ENCODE assay signal across 22 cellular contexts in the genomic region with DNA sequence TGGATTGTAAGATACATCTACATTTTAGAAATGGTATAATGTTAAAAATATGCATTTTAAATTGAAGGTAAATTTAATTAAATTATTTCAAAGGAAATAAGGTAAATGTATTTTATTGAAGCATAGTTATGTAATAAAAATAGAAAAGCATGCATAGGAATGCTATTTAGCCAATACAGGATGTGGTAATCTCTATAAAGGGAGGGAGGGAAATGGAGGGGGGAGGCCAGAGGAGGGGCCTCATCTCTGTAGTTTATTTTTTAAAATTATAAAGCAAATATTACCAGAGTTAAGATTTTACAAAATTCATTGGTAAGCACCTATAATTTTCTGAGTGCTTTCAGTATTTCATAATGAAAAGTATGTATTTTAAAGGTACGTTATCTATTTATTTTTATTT. TPM values are rescaled to one million over a fixed set of nuclear protein-coding genes. Genes with fewer than 3 reads are reported as not detected.
DNase-seq lines count a peak whose midpoint lies in the region; ATAC-seq, FAIRE-seq and TF ChIP-seq lines count a peak whose summit lies in the region.
"Had no signal": no experiment of that assay in that cellular context is flagged by ENCODE, and none has a peak within 500 bp of the region (broad histone marks: within the 10 kb centered on the region; RNA-seq: fewer than 3 reads in every experiment).

No MANE protein-coding gene starts in this region.

- TF ChIP-seq POLR2A in GM12878 (IDR thresholded peaks at IDR 0.05; ENCODE audit: low read depth, low read length) = no peak

- SMC1A ChIA-PET in GM12878 (lab: Charles Lee; ENCODE audit: uncharacterized antibody, unreplicated experiment) = interaction anchor here (0.7 kb wide), 1 partner anchor 73 kb away, joined by 3 read pairs; no protein-coding TSS in a partner anchor

- TF ChIP-seq EP300 in GM12878 (IDR thresholded peaks at IDR 0.05; ENCODE audit: borderline replicate concordance in 1 of 2, control insufficient read depth in 1 of 2, low read depth in 2 of 2, low read length in 2 of 2) = no peak

- H2AFZ ChIP-seq in GM12878 (ENCODE audit: control insufficient read depth, low read depth, low read length) = no peak overlapping the region
- H2AFZ ChIP-seq in GM23338 = no peak overlapping the region

- H3K27ac Mint-ChIP-seq in CD4-positive, CD25-positive, alpha-beta regulatory T cell = peak overlapping the region in 2 of 3 donors; percentile 84 to 91
- peak overlapping the region in 5 of 10 donors; percentile 92 to 96 (median 94) for H3K27ac Mint-ChIP-seq in naive thymus-derived CD8-positive, alpha-beta T cell
- no peak overlapping the region for H3K27ac Mint-ChIP-seq in GM23338
- H3K27ac Mint-ChIP-seq: neural progenitor cell, progenitor cell of endocrine pancreas had no signal

- intact Hi-C loops in GM12878 (cut with micrococcal nuclease; ENCODE audit: unreplicated experiment) = no loop called here

- H3K9me3 Mint-ChIP-seq in CD4-positive, CD25-positive, alpha-beta regulatory T cell = peaks cover 0 to 2% (median 0%) of the 10 kb centered on the region in 7 donors
- peaks cover 0 to 5% (median 0%) of the 10 kb centered on the region in 9 donors for H3K9me3 Mint-ChIP-seq in naive thymus-derived CD8-positive, alpha-beta T cell
- no peaks in the 10 kb centered on the region; the same call in 2 of the 3 replicates for H3K9me3 Mint-ChIP-seq in GM23338
- H3K9me3 Mint-ChIP-seq: neural progenitor cell; stimulated activated effector memory CD8-positive, alpha-beta T cell treated with anti-CD3 and anti-CD28 coated beads, Interleukin-12 subunit alpha, Interleukin-12 subunit beta, amount 100 ng/mL, for 72 hours had no signal

- peak overlapping the region; percentile 77 for H3K4me3 ChIP-seq in CD4-positive, CD25-positive, alpha-beta regulatory T cell (ENCODE audit: low read depth, low read length)
- H3K4me3 ChIP-seq in GM12878 = no peak overlapping the region
- H3K4me3 ChIP-seq in GM23338 = no peak overlapping the region
- H3K4me3 ChIP-seq: lower lobe of right lung, neural progenitor cell, skin epidermis had no signal

- H3K9me3 ChIP-seq in CD4-positive, CD25-positive, alpha-beta regulatory T cell (ENCODE audit: control insufficient read depth in 2 of 2, low read length in 2 of 2) = no peaks in the 10 kb centered on the region
- no peaks in the 10 kb centered on the region for H3K9me3 ChIP-seq in GM12878 (replicated peaks; ENCODE audit: control insufficient read depth, insufficient read depth, low read length)
- H3K9me3 ChIP-seq: lower lobe of right lung had no signal

- POLR2A ChIA-PET in GM12878 (lab: Charles Lee) = no interaction called here
- POLR2A ChIA-PET in naive thymus-derived CD8-positive, alpha-beta T cell (lab: Charles Lee) = interaction anchor here (0.5 to 1.7 kb wide), 2 partner anchors 27 to 155 kb away, joined by 3 to 7 read pairs; a partner anchor contains a TSS

- no peak for TF ChIP-seq RAD21 in GM12878 (IDR thresholded peaks at IDR 0.05; ENCODE audit: insufficient read depth, low read depth, low read length)

- H3K4me2 ChIP-seq in GM12878 (ENCODE audit: control insufficient read depth, insufficient read depth) (no peak overlapping the region), GM23338 (no peak overlapping the region)
- H3K4me2 ChIP-seq: neural progenitor cell had no signal

- no peaks in the 10 kb centered on the region for H3F3A ChIP-seq in GM23338 (replicated peaks; ENCODE audit: low read depth)

- H3K9ac ChIP-seq in GM12878 (ENCODE audit: control insufficient read depth, insufficient read depth, low read length) = no peak overlapping the region
- H3K9ac ChIP-seq: neural progenitor cell had no signal

- H3K27ac ChIP-seq in CD4-positive, CD25-positive, alpha-beta regulatory T cell (ENCODE audit: insufficient read depth, low read length, poor library complexity, severe bottlenecking) = peak overlapping the region; percentile 56
- H3K27ac ChIP-seq in GM12878 (ENCODE audit: control insufficient read depth, insufficient read depth) = no peak overlapping the region
- H3K27ac ChIP-seq in GM23338 (ENCODE audit: low read depth) = no peak overlapping the region
- H3K27ac ChIP-seq: epithelial cell of prostate, neural progenitor cell had no signal

- CTCF ChIA-PET in GM12878 (lab: Yijun Ruan, JAX) = no interaction called here

- FAIRE-seq in GM12878 (lab: Jason Lieb, UNC) = no peak

- peak in 1 of 2 donors; percentile 65 for ATAC-seq in CD4-positive, CD25-positive, alpha-beta regulatory T cell (ENCODE audit: low read depth in 2 of 2)
- ATAC-seq in GM12878 = peak; percentile 43; the same call in 1 of the 3 replicates
- ATAC-seq in naive thymus-derived CD8-positive, alpha-beta T cell = peak; percentile 52 to 74
- ATAC-seq in GM19035 (IDR thresholded peaks at IDR 0.05; ENCODE audit: unreplicated experiment) = no peak
- no peak for ATAC-seq in GM23338
- no peak for ATAC-seq in HG03565 (IDR thresholded peaks at IDR 0.05; ENCODE audit: unreplicated experiment)

- WGBS in GM12878 (ENCODE audit: insufficient coverage, insufficient replicate concordance, low lambda C conversion rate, missing lambda C conversion rate) = 8% methylated on average over 1 of the region's 1 CpG

- TF ChIP-seq CTCF in GM12878 (IDR thresholded peaks at IDR 0.05 in 2 of 3, conservative IDR thresholded peaks at IDR 0.05 in 1 of 3; ENCODE audit: control insufficient read depth in 2 of 3, extremely low read depth in 1 of 3, insufficient read depth in 1 of 3, low read depth in 3 of 3, low read length in 3 of 3) (no peak), GM23338 (conservative IDR thresholded peaks at IDR 0.05; ENCODE audit: low read depth in 2 of 2) (no peak)

- peaks cover 28% of the 10 kb centered on the region for H3K4me1 ChIP-seq in CD4-positive, CD25-positive, alpha-beta regulatory T cell (ENCODE audit: control insufficient read depth, insufficient read depth, low read length, poor library complexity, severe bottlenecking)
- 0 out of 2 replicates have a peak, but pooled peaks cover 5% of the 10 kb centered on the region for H3K4me1 ChIP-seq in GM12878 (ENCODE audit: control insufficient read depth, insufficient read depth, low read length)
- H3K4me1 ChIP-seq in GM23338 (ENCODE audit: insufficient read depth) = peaks cover 8% of the 10 kb centered on the region

- RAD21 ChIA-PET in GM12878 (lab: Charles Lee; ENCODE audit: unreplicated experiment) = no interaction called here

- H3K36me3 Mint-ChIP-seq in CD4-positive, CD25-positive, alpha-beta regulatory T cell = peaks cover 11% of the 10 kb centered on the region
- H3K36me3 Mint-ChIP-seq in naive thymus-derived CD8-positive, alpha-beta T cell = peaks cover 0 to 17% (median 4%) of the 10 kb centered on the region in 3 donors
- 0 out of 3 replicates have a peak, but pooled peaks cover 3% of the 10 kb centered on the region for H3K36me3 Mint-ChIP-seq in GM23338 (ENCODE audit: low read depth)
- H3K36me3 Mint-ChIP-seq: neural progenitor cell; stimulated activated effector memory CD8-positive, alpha-beta T cell treated with anti-CD3 and anti-CD28 coated beads, Interleukin-12 subunit alpha, Interleukin-12 subunit beta, amount 100 ng/mL, for 72 hours had no signal

- H3K36me3 ChIP-seq in CD4-positive, CD25-positive, alpha-beta regulatory T cell (ENCODE audit: control insufficient read depth, insufficient read depth, low read length) = peaks cover 2% of the 10 kb centered on the region
- H3K36me3 ChIP-seq in GM12878 (ENCODE audit: control insufficient read depth in 2 of 2, insufficient read depth in 2 of 2, low read length in 1 of 2) (no peaks in the 10 kb centered on the region), GM23338 (ENCODE audit: insufficient read depth) (no peaks in the 10 kb centered on the region)
- H3K36me3 ChIP-seq: lower lobe of right lung, neural progenitor cell had no signal

- no peaks in the 10 kb centered on the region for H3K27me3 ChIP-seq in CD4-positive, CD25-positive, alpha-beta regulatory T cell (ENCODE audit: control insufficient read depth, insufficient read depth, low read length)
- H3K27me3 ChIP-seq in GM12878 (replicated peaks in 1 of 2; ENCODE audit: control insufficient read depth in 2 of 2, insufficient read depth in 2 of 2, low read length in 1 of 2) = peaks cover 0 to 2% of the 10 kb centered on the region in 2 experiments; a peak in 1 of 4 replicates
- H3K27me3 ChIP-seq in GM23338 (ENCODE audit: insufficient read depth) = no peaks in the 10 kb centered on the region
- H3K27me3 ChIP-seq: neural progenitor cell had no signal

- peaks cover 6 to 46% (median 33%) of the 10 kb centered on the region in 4 donors for H3K4me1 Mint-ChIP-seq in CD4-positive, CD25-positive, alpha-beta regulatory T cell
- H3K4me1 Mint-ChIP-seq in naive thymus-derived CD8-positive, alpha-beta T cell = peaks cover 19 to 41% (median 36%) of the 10 kb centered on the region in 4 donors
- H3K4me1 Mint-ChIP-seq in GM23338 = peaks cover 17% of the 10 kb centered on the region

- H3K27me3 Mint-ChIP-seq in CD4-positive, CD25-positive, alpha-beta regulatory T cell = no peaks in the 10 kb centered on the region
- H3K27me3 Mint-ChIP-seq in naive thymus-derived CD8-positive, alpha-beta T cell = no peaks in the 10 kb centered on the region
- H3K27me3 Mint-ChIP-seq in GM23338 (ENCODE audit: insufficient read depth, low read depth, poor library complexity) = no peaks in the 10 kb centered on the region
- H3K27me3 Mint-ChIP-seq: progenitor cell of endocrine pancreas had no signal

- H3K79me2 ChIP-seq in GM12878 (ENCODE audit: control insufficient read depth, insufficient read depth, low read length) = no peaks in the 10 kb centered on the region; the same call in 1 of the 2 replicates
- peaks cover 32% of the 10 kb centered on the region; the same call in 1 of the 2 replicates for H3K79me2 ChIP-seq in GM23338 (replicated peaks; ENCODE audit: insufficient read depth)

- DNase-seq in CD4-positive, CD25-positive, alpha-beta regulatory T cell = peak in 2 of 3 donors; percentile 34 to 44
- DNase-seq in ELR (ENCODE audit: low read depth) (peak; percentile 28), GM12878 (ENCODE audit: low read depth, low spot score) (no peak), GM23338 (ENCODE audit: low spot score) (no peak)
- peak in 2 of 10 donors; percentile 41 to 47 for DNase-seq in naive thymus-derived CD8-positive, alpha-beta T cell
- DNase-seq: activated gamma-delta T cell treated with Interleukin-2 at 50 U/mL for 16 hours; DMS79 treated with DMSO at 0.1 percent for 48 hours; GOT3; lower lobe of right lung; NCI-H1417; NCI-H2081 treated with DMSO at 0.1 percent for 48 hours; NK-92 treated with Interleukin-12 subunit alpha and Interleukin-12 subunit beta, amount 100 ng/mL, for 24 hours; stimulated activated CD4-positive, alpha-beta T cell treated with anti-CD3 and anti-CD28 coated beads, Interleukin-2, amount 100 ng/mL, for 24 hours had no signal

- no TSS peak for BruUV-seq in GM12878 (replicated peaks; lab: Mats Ljungman, UMichigan)

- H4K20me1 ChIP-seq in GM12878 (ENCODE audit: control insufficient read depth, insufficient read depth) = no peaks in the 10 kb centered on the region
- no peaks in the 10 kb centered on the region for H4K20me1 ChIP-seq in GM23338 (replicated peaks; ENCODE audit: insufficient read depth)

- H3K4me3 Mint-ChIP-seq in CD4-positive, CD25-positive, alpha-beta regulatory T cell = no peak overlapping the region
- H3K4me3 Mint-ChIP-seq in naive thymus-derived CD8-positive, alpha-beta T cell = peak overlapping the region in 2 of 10 donors; percentile 68 to 72
- no peak overlapping the region for H3K4me3 Mint-ChIP-seq in GM23338
- H3K4me3 Mint-ChIP-seq: neural progenitor cell; stimulated activated effector memory CD8-positive, alpha-beta T cell treated with anti-CD3 and anti-CD28 coated beads, Interleukin-12 subunit alpha, Interleukin-12 subunit beta, amount 100 ng/mL, for 72 hours had no signal

- no peaks in the 10 kb centered on the region for H3K9me2 ChIP-seq in GM23338 (ENCODE audit: insufficient read depth)

- in situ Hi-C loops in GM12878 (cut with MboI) = no loop called here

RNA-seq across cellular contexts. Expression of a gene that starts 27.2 kb away (rescaled TPM):
- total RNA-seq in CD4-positive, CD25-positive, alpha-beta regulatory T cell = 24.4 TPM
- polyA plus RNA-seq in CD4-positive, CD25-positive, alpha-beta regulatory T cell = 10 to 100 TPM; 31.3 to 39.3 (median 32.6) TPM
- 22.9 and 29.3 TPM in 2 replicates for total RNA-seq in GM12878 (2013; cell fraction: nucleolus; rRNA removed)
- total RNA-seq in GM12878 (2014; rRNA removed) (11.5 and 19.0 TPM in 2 replicates), GM12878 (2014; rRNA removed; fragmentation: Illumina TruSeq; extraction: Trizol) (7.7 and 8.1 TPM in 2 replicates), GM12878 (2021) (10.6 and 11.0 TPM in 2 replicates)
- polyA plus RNA-seq in GM12878 (2011; ENCODE audit: low read depth) = 3.5 TPM
- polyA plus RNA-seq in GM12878 (2011; rRNA removed) (6.6 and 9.8 TPM in 2 replicates), GM12878 (2014; fragmentation: Illumina TruSeq; extraction: Trizol) (7.9 and 8.2 TPM in 2 replicates), GM12878 (2014; fragmentation: Nextera tagmentation; extraction: Ambion mirVana) (1 to 10 TPM; 2.5 to 3.6 TPM), GM12878 (2014; rRNA removed) (7.5 TPM in 2 replicates), GM12878 (2016; fragmentation: Nextera tagmentation; extraction: Ambion mirVana) (1 to 10 TPM; 2.3 to 8.5 TPM), GM23338 (2016; fragmentation: Nextera tagmentation; extraction: Ambion mirVana) (10.5 and 12.1 TPM in 2 replicates)
- polyA plus RNA-seq in GM12878 (2011; cell fraction: cytosol; rRNA removed) = 6.0 and 7.2 TPM in 2 replicates
- 5.9 and 6.4 TPM in 2 replicates for polyA plus RNA-seq in GM12878 (2011; cell fraction: nucleus; rRNA removed)
- 4.4 and 5.1 TPM in 2 replicates for polyA plus RNA-seq in GM12878 (2012)
- polyA minus RNA-seq in GM12878 (2011; rRNA and poly(A)+ RNA removed) = 25.4 and 32.6 TPM in 2 replicates
- 4.8 and 8.3 TPM in 2 replicates for polyA minus RNA-seq in GM12878 (2011; cell fraction: cytosol; rRNA and poly(A)+ RNA removed)
- 8.6 and 13.4 TPM in 2 replicates for polyA minus RNA-seq in GM12878 (2011; cell fraction: nucleus; rRNA and poly(A)+ RNA removed)
- total RNA-seq in naive thymus-derived CD8-positive, alpha-beta T cell = 10 to 100 TPM; 24.7 to 26.1 TPM
- polyA plus RNA-seq in naive thymus-derived CD8-positive, alpha-beta T cell = 10 to 100 TPM; 15.5 to 27.7 (median 20.0) TPM
- total RNA-seq in GM23338 (2014; rRNA removed; shearing (Covaris generic)) = 30.9 and 37.6 TPM in 2 replicates
- total RNA-seq: IMR-90 had no signal
- polyA plus RNA-seq: IMR-90, keratinocyte had no signal

Comparison
In these comparisons a context has a peak if more than half of its experiments do, and no peak if none do; other contexts are left out.
1. ATAC-seq: peak in GM12878 (single experiment) and naive thymus-derived CD8-positive, alpha-beta T cell (2 of 2); none in GM19035 (single experiment), GM23338 (single experiment) and HG03565 (single experiment).
2. DNase-seq: peak in CD4-positive, CD25-positive, alpha-beta regulatory T cell (2 of 3) and ELR (single experiment); none in GM12878 (single experiment) and GM23338 (single experiment).